ENCODE assay signal across 28 cellular contexts in genomic region chr5:84149094-84149493, GRCh38.
"Had no signal": no experiment of that assay in that cellular context is flagged by ENCODE, and none has a peak within 500 bp of the region (broad histone marks: within the 10 kb centered on the region; RNA-seq: fewer than 3 reads in every experiment).

No MANE protein-coding gene starts in this region.

- DNase-seq: activated CD4-positive, alpha-beta T cell treated with anti-CD3 and anti-CD28 coated beads for 4 hours; activated CD4-positive, alpha-beta T cell treated with anti-CD3 and anti-CD28 coated beads, Interleukin-2, amount 50 U/mL, for 4 hours; activated CD8-positive, alpha-beta memory T cell treated with anti-CD3 and anti-CD28 coated beads for 24 hours; activated effector memory CD4-positive, alpha-beta T cell treated with anti-CD3 and anti-CD28 coated beads, Interleukin-2, amount 50 U/mL, for 16 hours; activated naive CD4-positive, alpha-beta T cell treated with anti-CD3 and anti-CD28 coated beads for 36 hours; activated naive CD8-positive, alpha-beta T cell treated with anti-CD3 and anti-CD28 coated beads, Interleukin-2, amount 10 ng/mL, durations not matched to agents 7 days and 5 days; caudate nucleus; effector CD4-positive, alpha-beta T cell; esophagus squamous epithelium; kidney glomerular epithelial cell; naive B cell; nucleus accumbens; pancreas; retina; sigmoid colon; small intestine; stimulated activated CD4-positive, alpha-beta T cell treated with anti-CD3 and anti-CD28 coated beads, Interleukin-4, amount 100 ng/mL, for 24 hours; stimulated activated naive CD8-positive, alpha-beta T cell treated with anti-CD3 and anti-CD28 coated beads, Interleukin-15, amount 100 ng/mL, for 72 hours; substantia nigra; T-cell had no signal

- H3K27me3 ChIP-seq: esophagus squamous epithelium, pancreas, sigmoid colon, vagina had no signal

- H3K36me3 Mint-ChIP-seq: activated naive CD8-positive, alpha-beta T cell treated with anti-CD3 and anti-CD28 coated beads, Interleukin-2, amount 10 ng/mL, durations not matched to agents 7 days and 5 days; naive B cell; stimulated activated memory B cell treated with anti-CD40 and anti-IgM and Interleukin-4, amounts not matched to agents 10 μg/mL and 1 μg/mL and 100 μg/mL, for 72 hours; T-cell; type B pancreatic cell had no signal

- ATAC-seq: left lobe of liver; pancreas; stimulated activated memory B cell treated with anti-CD40 and anti-IgM and Interleukin-4, amounts not matched to agents 10 μg/mL and 1 μg/mL and 100 μg/mL, for 72 hours; stimulated activated naive CD8-positive, alpha-beta T cell treated with anti-CD3 and anti-CD28 coated beads, Interleukin-15, amount 100 ng/mL, for 72 hours; T-cell had no signal

- H3K9me3 Mint-ChIP-seq: activated naive CD4-positive, alpha-beta T cell treated with anti-CD3 and anti-CD28 coated beads for 36 hours; dendritic cell treated with granulocyte-macrophage colony-stimulating factor and Interleukin-4, amounts not matched to agents 40 ng/mL and 50 ng/mL, for 4 days; naive B cell; stimulated activated memory B cell treated with anti-CD40 and anti-IgM and Interleukin-4, amounts not matched to agents 10 μg/mL and 1 μg/mL and 100 μg/mL, for 72 hours; stimulated activated naive CD8-positive, alpha-beta T cell treated with anti-CD3 and anti-CD28 coated beads, Interleukin-15, amount 100 ng/mL, for 72 hours; T-cell had no signal

- H3K27ac Mint-ChIP-seq: activated naive CD4-positive, alpha-beta T cell treated with anti-CD3 and anti-CD28 coated beads for 36 hours; activated naive CD8-positive, alpha-beta T cell treated with anti-CD3 and anti-CD28 coated beads, Interleukin-2, amount 10 ng/mL, durations not matched to agents 7 days and 5 days; dendritic cell treated with granulocyte-macrophage colony-stimulating factor and Interleukin-4, amounts not matched to agents 40 ng/mL and 50 ng/mL, for 4 days; naive B cell; stimulated activated memory B cell treated with anti-CD40 and anti-IgM and Interleukin-4, amounts not matched to agents 10 μg/mL and 1 μg/mL and 100 μg/mL, for 72 hours; stimulated activated naive CD8-positive, alpha-beta T cell treated with anti-CD3 and anti-CD28 coated beads, Interleukin-15, amount 100 ng/mL, for 72 hours; T-cell; type B pancreatic cell had no signal

- H3K36me3 ChIP-seq: esophagus squamous epithelium, pancreas, prostate gland, sigmoid colon, vagina had no signal

- H3K27me3 Mint-ChIP-seq: activated naive CD8-positive, alpha-beta T cell treated with anti-CD3 and anti-CD28 coated beads, Interleukin-2, amount 10 ng/mL, durations not matched to agents 7 days and 5 days; dendritic cell treated with granulocyte-macrophage colony-stimulating factor and Interleukin-4, amounts not matched to agents 40 ng/mL and 50 ng/mL, for 4 days; naive B cell; stimulated activated memory B cell treated with anti-CD40 and anti-IgM and Interleukin-4, amounts not matched to agents 10 μg/mL and 1 μg/mL and 100 μg/mL, for 72 hours; stimulated activated naive CD8-positive, alpha-beta T cell treated with anti-CD3 and anti-CD28 coated beads, Interleukin-15, amount 100 ng/mL, for 72 hours; T-cell; type B pancreatic cell had no signal

- H3K9me3 ChIP-seq: esophagus squamous epithelium, pancreas, prostate gland, sigmoid colon, vagina had no signal

- H3K4me1 ChIP-seq: esophagus squamous epithelium, pancreas, prostate gland, sigmoid colon, vagina had no signal

- H3K4me3 Mint-ChIP-seq: activated naive CD4-positive, alpha-beta T cell treated with anti-CD3 and anti-CD28 coated beads for 36 hours; activated naive CD8-positive, alpha-beta T cell treated with anti-CD3 and anti-CD28 coated beads, Interleukin-2, amount 10 ng/mL, durations not matched to agents 7 days and 5 days; dendritic cell treated with granulocyte-macrophage colony-stimulating factor and Interleukin-4, amounts not matched to agents 40 ng/mL and 50 ng/mL, for 4 days; naive B cell; stimulated activated memory B cell treated with anti-CD40 and anti-IgM and Interleukin-4, amounts not matched to agents 10 μg/mL and 1 μg/mL and 100 μg/mL, for 72 hours; stimulated activated naive CD8-positive, alpha-beta T cell treated with anti-CD3 and anti-CD28 coated beads, Interleukin-15, amount 100 ng/mL, for 72 hours; T-cell; type B pancreatic cell had no signal

- H3K27ac ChIP-seq: epithelial cell of prostate, esophagus squamous epithelium, pancreas, prostate gland, sigmoid colon, vagina had no signal

- H3K4me3 ChIP-seq: esophagus squamous epithelium, lung, pancreas, prostate gland, sigmoid colon, vagina had no signal

- H3K4me1 Mint-ChIP-seq: activated naive CD8-positive, alpha-beta T cell treated with anti-CD3 and anti-CD28 coated beads, Interleukin-2, amount 10 ng/mL, durations not matched to agents 7 days and 5 days; naive B cell; stimulated activated memory B cell treated with anti-CD40 and anti-IgM and Interleukin-4, amounts not matched to agents 10 μg/mL and 1 μg/mL and 100 μg/mL, for 72 hours; stimulated activated naive CD8-positive, alpha-beta T cell treated with anti-CD3 and anti-CD28 coated beads, Interleukin-15, amount 100 ng/mL, for 72 hours; T-cell had no signal
